20 cellular contexts compared by ENCODE assay signal in the genomic region with DNA sequence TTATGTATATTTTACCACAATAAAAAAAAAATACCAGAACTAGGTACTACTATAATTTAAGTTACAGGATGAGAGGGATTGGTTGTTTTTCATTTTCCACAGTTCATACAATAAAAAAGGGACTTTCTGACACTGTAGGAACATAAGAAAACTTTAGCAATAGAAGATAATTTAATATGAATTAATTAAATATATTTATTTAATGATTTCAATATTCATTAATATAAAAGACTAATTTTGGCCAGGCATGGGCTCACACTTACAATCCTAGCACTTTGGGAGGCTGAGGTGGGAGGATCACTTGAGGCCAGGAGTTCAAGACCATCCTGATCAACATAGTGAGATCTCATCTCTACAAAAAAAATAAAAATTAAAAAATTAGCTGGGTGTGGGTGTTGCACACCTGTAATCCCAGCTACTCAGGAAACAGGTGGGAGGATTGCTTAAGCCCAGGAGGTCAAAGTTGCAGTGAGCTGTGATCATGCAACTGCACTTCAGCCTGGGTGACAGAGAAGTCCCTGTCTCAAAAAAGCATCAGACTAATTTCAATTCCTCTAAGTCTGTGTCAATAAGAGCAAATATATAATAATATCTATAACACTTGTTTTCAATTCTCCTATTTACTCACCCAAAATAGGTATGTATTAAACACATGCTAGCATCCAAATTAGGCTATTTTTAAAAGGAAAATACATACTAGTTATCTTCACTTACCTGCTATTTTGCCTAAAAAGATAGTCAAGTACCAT.
DNase-seq lines count a peak whose midpoint lies in the region; ATAC-seq and TF ChIP-seq lines count a peak whose summit lies in the region.
"Had no signal": no experiment of that assay in that cellular context is flagged by ENCODE, and none has a peak within 500 bp of the region (broad histone marks: within the 10 kb centered on the region; RNA-seq: fewer than 3 reads in every experiment).

No MANE protein-coding gene starts in this region.

- CTCF ChIA-PET in GM10248 (lab: Yijun Ruan, JAX) = interaction anchor here (1.5 kb wide), 1 partner anchor 9 kb away, joined by 4 read pairs; no protein-coding TSS in a partner anchor

- H3K9me3 ChIP-seq in OCI-LY3 (ENCODE audit: insufficient read depth, low read length) (no peaks in the 10 kb centered on the region), stomach (no peaks in the 10 kb centered on the region)
- H3K9me3 ChIP-seq: SJCRH30 had no signal

- H3K36me3 ChIP-seq in OCI-LY3 (replicated peaks; ENCODE audit: low read depth, low read length) (peaks cover 4% of the 10 kb centered on the region), stomach (no peaks in the 10 kb centered on the region)

- H3K27ac ChIP-seq in OCI-LY3 (ENCODE audit: low read length) = peak overlapping the region; percentile 32; the same call in 1 of the 2 replicates
- H3K27ac ChIP-seq in stomach = no peak overlapping the region
- H3K27ac ChIP-seq: SJCRH30 had no signal

- DNase-seq in GM10248 (ENCODE audit: extremely low spot score) (peak; percentile 22), stomach (no peak), 8988T (no peak), omental fat pad (ENCODE audit: low spot score) (no peak), HK-2 (ENCODE audit: unreplicated experiment) (no peak)
- DNase-seq: activated effector memory CD4-positive, alpha-beta T cell treated with anti-CD3 and anti-CD28 coated beads, Interleukin-2, amount 50 U/mL, for 16 hours; amniotic stem cell; CD4-positive, CD25-positive, alpha-beta regulatory T cell; DMS79 treated with DMSO at 0.1 percent for 48 hours; effector memory CD8-positive, alpha-beta T cell; hypothalamus; Karpas-422; kidney glomerular epithelial cell; NCI-H1417 treated with DMSO at 0.1 percent for 48 hours; NCI-H345; SJCRH30; stimulated activated CD4-positive, alpha-beta T cell treated with anti-CD3 and anti-CD28 coated beads, Interleukin-15, amount 100 ng/mL, for 24 hours had no signal

- H3K27me3 ChIP-seq in OCI-LY3 (ENCODE audit: low read depth, low read length) (no peaks in the 10 kb centered on the region), stomach (no peaks in the 10 kb centered on the region)
- H3K27me3 ChIP-seq: SJCRH30 had no signal

- TF ChIP-seq EP300 in stomach (IDR thresholded peaks at IDR 0.05) = no peak

- POLR2A ChIA-PET in GM10248 (lab: Yijun Ruan, JAX) = no interaction called here

- H4K20me1 ChIP-seq in OCI-LY3 (ENCODE audit: insufficient read depth, low read length) = no peaks in the 10 kb centered on the region

- H3K4me1 ChIP-seq in OCI-LY3 (ENCODE audit: low read length) (peaks cover 11% of the 10 kb centered on the region), stomach (no peaks in the 10 kb centered on the region)
- H3K4me1 ChIP-seq: SJCRH30 had no signal

- peak overlapping the region; percentile 15; the same call in 1 of the 2 replicates for H3K4me2 ChIP-seq in OCI-LY3 (ENCODE audit: low read length)

- ATAC-seq in GM19324 (IDR thresholded peaks at IDR 0.05; ENCODE audit: low FRiP score, unreplicated experiment) (peak; percentile 56), HG02798 (IDR thresholded peaks at IDR 0.05; ENCODE audit: poor library complexity, unreplicated experiment) (peak; percentile 71), omental fat pad (ENCODE audit: low FRiP score) (no peak)
- ATAC-seq: effector memory CD8-positive, alpha-beta T cell had no signal

- H3K9ac ChIP-seq in OCI-LY3 (ENCODE audit: low read length) = no peak overlapping the region

- no peak overlapping the region for H3K4me3 ChIP-seq in OCI-LY3 (ENCODE audit: low read length)
- H3K4me3 ChIP-seq in stomach = no peak overlapping the region
- H3K4me3 ChIP-seq: SJCRH30 had no signal

- no peak for TF ChIP-seq POLR2A in stomach (IDR thresholded peaks at IDR 0.05)

- no peak for TF ChIP-seq CTCF in GM10248 (IDR thresholded peaks at IDR 0.05; ENCODE audit: control extremely low read depth, extremely low read depth, low read depth, missing control alignments)
- TF ChIP-seq CTCF in OCI-LY3 (IDR thresholded peaks at IDR 0.05; ENCODE audit: low read depth, low read length) = no peak
- no peak for TF ChIP-seq CTCF in stomach (IDR thresholded peaks at IDR 0.05)
- no peak for TF ChIP-seq CTCF in omental fat pad (IDR thresholded peaks at IDR 0.05)

- H2AFZ ChIP-seq in OCI-LY3 (ENCODE audit: low read depth, low read length) = no peak overlapping the region

- intact Hi-C loops in stomach (cut with DNase I; ENCODE audit: low total_unique reads) = no loop called here

- H3K79me2 ChIP-seq in OCI-LY3 (ENCODE audit: low read length) = no peaks in the 10 kb centered on the region
